Comparison of ENCODE assay signal across 2 cellular contexts in genomic region chr7:77543910-77544309, GRCh38.
TF ChIP-seq lines count a peak whose summit lies in the region.

No MANE protein-coding gene starts in this region.

TF ChIP-seq in HEK293, 187 proteins besides CTCF, POLR2A, EP300 and RAD21 (continued from another document):
- TF ChIP-seq ZNF645 (tag by site-specific recombination; IDR thresholded peaks at IDR 0.05) (no peak), ZBTB48 (tag by site-specific recombination; IDR thresholded peaks at IDR 0.05) (no peak), SCRT2 (tag by site-specific recombination; IDR thresholded peaks at IDR 0.05) (peak; percentile 43; the same call in 1 of the 2 replicates)

TF ChIP-seq in GM12878, 131 proteins besides CTCF, POLR2A, EP300 and RAD21 (continues in another document):
- TF ChIP-seq REST (IDR thresholded peaks at IDR 0.05; ENCODE audit: low read depth, low read length) (no peak), SUZ12 (IDR thresholded peaks at IDR 0.05; ENCODE audit: unreplicated experiment) (no peak), FOXK2 (IDR thresholded peaks at IDR 0.05) (no peak), STAT1 (conservative IDR thresholded peaks at IDR 0.05) (no peak), CBX3 (IDR thresholded peaks at IDR 0.05; ENCODE audit: borderline replicate concordance, low read depth) (no peak), BRCA1 (IDR thresholded peaks at IDR 0.05; ENCODE audit: low read depth, low read length) (no peak), NR2F1 (conservative IDR thresholded peaks at IDR 0.05) (no peak), PAX5 (IDR thresholded peaks at IDR 0.05; ENCODE audit: borderline replicate concordance, low read depth, low read length) (no peak), POLR2AphosphoS2 (IDR thresholded peaks at IDR 0.05; ENCODE audit: low read depth, low read length) (no peak), MEF2B (IDR thresholded peaks at IDR 0.05; ENCODE audit: partially characterized antibody, poor library complexity, severe bottlenecking) (no peak), SKIL (IDR thresholded peaks at IDR 0.05; ENCODE audit: low read depth, poor library complexity, severe bottlenecking) (no peak), SMC3 (IDR thresholded peaks at IDR 0.05; ENCODE audit: borderline replicate concordance, low read length) (no peak), IRF3 (IDR thresholded peaks at IDR 0.05) (no peak), PRDM15 (CRISPR knock-in tag; IDR thresholded peaks at IDR 0.05) (no peak), SUPT20H (IDR thresholded peaks at IDR 0.05; ENCODE audit: borderline replicate concordance, control insufficient read depth, low read depth, low read length) (no peak), ZNF24 (IDR thresholded peaks at IDR 0.05) (0 out of 2 replicates have a peak, but pooled peaks have one; percentile 6), HDGF (IDR thresholded peaks at IDR 0.05) (no peak), RCOR1 (conservative IDR thresholded peaks at IDR 0.05; ENCODE audit: low read depth, low read length) (no peak), TAF1 (IDR thresholded peaks at IDR 0.05; ENCODE audit: borderline replicate concordance, low read depth, low read length) (no peak), KDM1A (IDR thresholded peaks at IDR 0.05; ENCODE audit: borderline replicate concordance) (no peak), YBX1 (IDR thresholded peaks at IDR 0.05) (no peak), ZBTB40 (IDR thresholded peaks at IDR 0.05; ENCODE audit: borderline replicate concordance) (no peak), KLF5 (IDR thresholded peaks at IDR 0.05; ENCODE audit: partially characterized antibody) (no peak), SP1 (IDR thresholded peaks at IDR 0.05; ENCODE audit: low read depth, low read length) (no peak), PAX8 (IDR thresholded peaks at IDR 0.05) (no peak), CHD2 (IDR thresholded peaks at IDR 0.05; ENCODE audit: borderline replicate concordance, low read depth, low read length) (no peak), BHLHE40 (IDR thresholded peaks at IDR 0.05; ENCODE audit: borderline replicate concordance in 1 of 2, low read depth in 2 of 2, low read length in 1 of 2) (peak in 1 of 2 experiments; percentile 22; a peak in 1 of 4 replicates), CHD4 (IDR thresholded peaks at IDR 0.05) (no peak), ZBED1 (IDR thresholded peaks at IDR 0.05; ENCODE audit: borderline replicate concordance) (no peak), GATAD2B (conservative IDR thresholded peaks at IDR 0.05; ENCODE audit: low read depth) (no peak), BACH1 (IDR thresholded peaks at IDR 0.05; ENCODE audit: borderline replicate concordance) (no peak), RBBP5 (conservative IDR thresholded peaks at IDR 0.05) (no peak), E2F8 (IDR thresholded peaks at IDR 0.05; ENCODE audit: low read depth, partially characterized antibody) (no peak), SMARCA5 (IDR thresholded peaks at IDR 0.05) (0 out of 2 replicates have a peak, but pooled peaks have one; percentile 69), EGR1 (IDR thresholded peaks at IDR 0.05; ENCODE audit: borderline replicate concordance in 1 of 2, low read depth in 2 of 2, low read length in 2 of 2) (no peak), ZNF217 (IDR thresholded peaks at IDR 0.05) (0 out of 2 replicates have a peak, but pooled peaks have one; percentile 24), DPF2 (IDR thresholded peaks at IDR 0.05) (0 out of 2 replicates have a peak, but pooled peaks have one; percentile 11), FOS (IDR thresholded peaks at IDR 0.05; ENCODE audit: borderline replicate concordance, extremely low read depth, insufficient read length) (no peak), ELK1 (IDR thresholded peaks at IDR 0.05; ENCODE audit: low read depth, low read length) (no peak), CHD1 (IDR thresholded peaks at IDR 0.05; ENCODE audit: low read depth, low read length) (no peak), SREBF1 (IDR thresholded peaks at IDR 0.05; ENCODE audit: low read length) (no peak), USF1 (IDR thresholded peaks at IDR 0.05; ENCODE audit: borderline replicate concordance, extremely low read length, insufficient read depth, low read depth, low read length) (no peak), MYC (IDR thresholded peaks at IDR 0.05; ENCODE audit: insufficient read depth, insufficient read length, insufficient replicate concordance, low read length, severe bottlenecking) (no peak), NRF1 (conservative IDR thresholded peaks at IDR 0.05; ENCODE audit: low read depth, low read length) (no peak), ETV6 (conservative IDR thresholded peaks at IDR 0.05 in 1 of 2, IDR thresholded peaks at IDR 0.05 in 1 of 2; ENCODE audit: borderline replicate concordance in 1 of 2, low read depth in 1 of 2) (no peak)
